Comparison of ENCODE assay signal across 9 cellular contexts in genomic region chr16:49921791-49922456, GRCh38.
DNase-seq lines count a peak whose midpoint lies in the region; FAIRE-seq and TF ChIP-seq lines count a peak whose summit lies in the region.
"Had no signal": no experiment of that assay in that cellular context is flagged by ENCODE, and none has a peak within 500 bp of the region (broad histone marks: within the 10 kb centered on the region; RNA-seq: fewer than 3 reads in every experiment).

No MANE protein-coding gene starts in this region.

- CTCF ChIA-PET in endothelial cell of umbilical vein (lab: Charles Lee): interaction anchor here (0.6 to 4.7 kb wide), 12 partner anchors 45 to 1235 kb away, joined by 3 to 43 read pairs (median 5); no protein-coding TSS in a partner anchor

- DNase-seq in NCI-H1436 (lab: John Stamatoyannopoulos, UW) (peak; percentile 17), NCI-H1436 treated with DMSO at 0.1 percent for 48 hours (lab: John Stamatoyannopoulos, UW) (no peak), NCI-H146 (lab: John Stamatoyannopoulos, UW) (peak; percentile 54), endothelial cell of umbilical vein (ENCODE audit: low read depth, low spot score) (peak; percentile 52), mucosa of gallbladder (ENCODE audit: low spot score) (peak; percentile 65), stomach (peak; percentile 62), NCI-H1048 (lab: John Stamatoyannopoulos, UW) (no peak)
- peak; percentile 5 to 31 for DNase-seq in activated CD4-positive, alpha-beta T cell treated with anti-CD3 and anti-CD28 coated beads for 4 hours

- POLR2A ChIA-PET in endothelial cell of umbilical vein (lab: Charles Lee): no interaction called here

- no peaks in the 10 kb centered on the region for H4K20me1 ChIP-seq in endothelial cell of umbilical vein (replicated peaks; ENCODE audit: control insufficient read depth, extremely low read depth, insufficient read depth, low read length)
- H4K20me1 ChIP-seq: BLaER1 treated with 17β-estradiol and CSF1 and Interleukin-3, amounts not matched to agents 10 nM and 100 nM had no signal

- no TSS peak for BruUV-seq in endothelial cell of umbilical vein (replicated peaks; lab: Mats Ljungman, UMichigan)

- no peaks in the 10 kb centered on the region for H3K27me3 ChIP-seq in endothelial cell of umbilical vein (ENCODE audit: control insufficient read depth in 2 of 2, insufficient read depth in 2 of 2, low read length in 2 of 2)
- H3K27me3 ChIP-seq in stomach: peaks cover 0 to 13% (median 0%) of the 10 kb centered on the region in 3 donors
- H3K27me3 ChIP-seq: BLaER1 treated with 17β-estradiol and CSF1 and Interleukin-3, amounts not matched to agents 10 nM and 100 nM had no signal

- no peaks in the 10 kb centered on the region for H3K9me3 ChIP-seq in endothelial cell of umbilical vein (replicated peaks; ENCODE audit: control insufficient read depth, insufficient read depth, low read length)
- H3K9me3 ChIP-seq in stomach: no peaks in the 10 kb centered on the region
- H3K9me3 ChIP-seq: BLaER1 treated with 17β-estradiol and CSF1 and Interleukin-3, amounts not matched to agents 10 nM and 100 nM had no signal

- dilution Hi-C loops in endothelial cell of umbilical vein (cut with MboI; ENCODE audit: extremely low pct_ligation_motif_present, low sequenced_read_pairs): no loop called here

- intact Hi-C loops in endothelial cell of umbilical vein (cut with micrococcal nuclease): loop anchor here (1.0 to 5.0 kb wide), 7 partner anchors 45 to 1235 kb away; partner anchors contain the start of gene ZNF423
- intact Hi-C loops in stomach (cut with DNase I; ENCODE audit: low total_unique reads): loop anchor here (5.0 kb wide), 1 partner anchor 510 kb away; no protein-coding TSS in a partner anchor

- WGBS in stomach, 5 donors: 26 to 60% (median 31%) methylated on average over 3 to 6 of the region's 6 CpGs

- H3K79me2 ChIP-seq in endothelial cell of umbilical vein (ENCODE audit: control insufficient read depth, insufficient read depth, low read length): no peaks in the 10 kb centered on the region

- peak; percentile 62 for FAIRE-seq in endothelial cell of umbilical vein (lab: Jason Lieb, UNC)

- no peak overlapping the region for H3K27ac ChIP-seq in endothelial cell of umbilical vein (ENCODE audit: insufficient read depth, low read depth, low read length)
- H3K27ac ChIP-seq in stomach: no peak overlapping the region
- H3K27ac ChIP-seq: BLaER1 treated with 17β-estradiol and CSF1 and Interleukin-3, amounts not matched to agents 10 nM and 100 nM had no signal

- no peak overlapping the region for H3K4me2 ChIP-seq in endothelial cell of umbilical vein (ENCODE audit: insufficient read depth, low read length)

- no peak overlapping the region for H3K9ac ChIP-seq in endothelial cell of umbilical vein (replicated peaks; ENCODE audit: extremely low read depth, insufficient read depth, low read length)

- H3K4me1 ChIP-seq in endothelial cell of umbilical vein (ENCODE audit: control insufficient read depth, extremely low read depth, insufficient read depth, low read length): no peaks in the 10 kb centered on the region
- no peaks in the 10 kb centered on the region for H3K4me1 ChIP-seq in stomach

- no peak overlapping the region for H3K4me3 ChIP-seq in endothelial cell of umbilical vein (replicated peaks in 1 of 3; ENCODE audit: insufficient read depth in 1 of 3, low read depth in 1 of 3, low read length in 3 of 3)
- H3K4me3 ChIP-seq in stomach: no peak overlapping the region
- H3K4me3 ChIP-seq: BLaER1 treated with 17β-estradiol and CSF1 and Interleukin-3, amounts not matched to agents 10 nM and 100 nM had no signal

- no peak overlapping the region for H2AFZ ChIP-seq in endothelial cell of umbilical vein (ENCODE audit: low read depth, low read length)

- H3K36me3 ChIP-seq in endothelial cell of umbilical vein (ENCODE audit: control insufficient read depth in 2 of 2, extremely low read depth in 1 of 2, insufficient read depth in 2 of 2, low read length in 2 of 2) (no peaks in the 10 kb centered on the region), stomach (no peaks in the 10 kb centered on the region)
- H3K36me3 ChIP-seq: BLaER1 treated with 17β-estradiol and CSF1 and Interleukin-3, amounts not matched to agents 10 nM and 100 nM had no signal

- TF ChIP-seq CTCF in endothelial cell of umbilical vein (IDR thresholded peaks at IDR 0.05; ENCODE audit: extremely low read depth in 1 of 2, insufficient read depth in 1 of 2, low read depth in 1 of 2, low read length in 2 of 2): peak; percentile 46 to 72
- TF ChIP-seq CTCF in stomach (IDR thresholded peaks at IDR 0.05): peak in 5 of 7 experiments; percentile 32 to 57 (median 41)

- H3K9me1 ChIP-seq in endothelial cell of umbilical vein (replicated peaks; ENCODE audit: control insufficient read depth, extremely low read depth, insufficient read depth, low read length): no peaks in the 10 kb centered on the region

- no peak for TF ChIP-seq POLR2A in endothelial cell of umbilical vein (IDR thresholded peaks at IDR 0.05; ENCODE audit: low read depth, low read length)
- TF ChIP-seq POLR2A in stomach (IDR thresholded peaks at IDR 0.05): no peak

- TF ChIP-seq EP300 in stomach (IDR thresholded peaks at IDR 0.05): no peak

TF ChIP-seq in endothelial cell of umbilical vein, 7 proteins besides CTCF, POLR2A, EP300 and RAD21:
- TF ChIP-seq EZH2 (IDR thresholded peaks at IDR 0.05; ENCODE audit: borderline replicate concordance, low read depth, low read length, severe bottlenecking) (no peak), MAX (IDR thresholded peaks at IDR 0.05; ENCODE audit: insufficient read depth, insufficient read length) (no peak), JUN (IDR thresholded peaks at IDR 0.05; ENCODE audit: borderline replicate concordance, insufficient read depth, insufficient read length, low read depth) (no peak), MYC (IDR thresholded peaks at IDR 0.05; ENCODE audit: low read depth, low read length) (no peak), POLR2AphosphoS5 (IDR thresholded peaks at IDR 0.05; ENCODE audit: insufficient read depth, low read depth, low read length) (no peak)

Comparison
In these comparisons a context has a peak if more than half of its experiments do, and no peak if none do; other contexts are left out.
1. DNase-seq: peak in NCI-H1436 (single experiment), NCI-H146 (single experiment), activated CD4-positive, alpha-beta T cell treated with anti-CD3 and anti-CD28 coated beads for 4 hours (2 of 2), endothelial cell of umbilical vein (single experiment), mucosa of gallbladder (single experiment) and stomach (single experiment); none in NCI-H1436 treated with DMSO at 0.1 percent for 48 hours (single experiment) and NCI-H1048 (single experiment).